ENCODE assay signal across 1 cellular context in the genomic region with DNA sequence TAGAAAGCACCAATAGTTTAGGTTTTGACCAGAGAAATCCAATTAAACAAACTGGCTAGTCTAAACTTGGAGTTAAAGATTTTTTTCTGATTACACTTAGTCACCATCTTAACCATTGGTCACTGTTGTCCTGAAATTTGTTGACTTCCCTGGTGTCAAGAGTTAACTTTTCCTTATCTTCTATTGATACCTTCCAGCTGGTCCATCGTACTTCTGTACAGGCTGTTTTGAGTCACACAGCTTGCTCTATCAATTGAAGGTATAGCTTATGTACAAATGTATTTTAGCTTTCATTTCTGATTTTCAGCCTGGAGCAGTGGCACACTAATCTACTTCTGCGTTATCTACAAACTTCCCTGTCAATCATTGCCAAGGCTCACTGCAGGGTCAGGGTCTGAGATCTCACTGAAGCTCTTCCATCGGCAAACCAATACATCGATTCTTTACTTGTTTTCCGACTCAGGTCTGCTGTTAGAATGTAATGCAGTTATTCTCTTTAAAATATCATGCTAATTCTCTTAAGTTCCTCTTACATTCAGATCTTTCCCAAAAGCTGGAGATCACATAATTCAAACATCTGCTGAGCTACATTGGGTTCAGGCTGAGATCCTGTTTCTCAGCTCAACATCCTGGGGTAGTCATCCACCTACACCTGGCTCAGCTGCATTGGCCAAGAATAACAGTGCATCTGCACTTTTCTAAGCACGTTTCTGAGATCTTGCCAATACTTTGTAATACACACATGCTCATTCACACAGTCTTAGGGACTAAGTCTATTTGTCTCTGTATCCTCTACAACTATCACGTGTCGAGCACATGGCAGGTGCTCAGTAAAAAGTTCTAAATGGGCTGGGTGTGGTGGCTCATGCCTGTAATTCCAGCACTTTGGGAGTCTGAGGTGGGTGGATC.
TF ChIP-seq lines count a peak whose summit lies in the region.

No MANE protein-coding gene starts in this region.

TF ChIP-seq in HepG2, 621 proteins besides CTCF, POLR2A, EP300 and RAD21 (continued from another document and continues in another):
- TF ChIP-seq, protein P1, sequence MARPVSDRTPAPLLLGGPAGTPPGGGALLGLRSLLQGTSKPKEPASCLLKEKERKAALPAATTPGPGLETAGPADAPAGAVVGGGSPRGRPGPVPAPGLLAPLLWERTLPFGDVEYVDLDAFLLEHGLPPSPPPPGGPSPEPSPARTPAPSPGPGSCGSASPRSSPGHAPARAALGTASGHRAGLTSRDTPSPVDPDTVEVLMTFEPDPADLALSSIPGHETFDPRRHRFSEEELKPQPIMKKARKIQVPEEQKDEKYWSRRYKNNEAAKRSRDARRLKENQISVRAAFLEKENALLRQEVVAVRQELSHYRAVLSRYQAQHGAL (CRISPR knock-in tag; IDR thresholded peaks at IDR 0.05; ENCODE audit: not compliant biosample characterization), result no peak
- no peak for TF ChIP-seq ZNF34 (CRISPR knock-in tag; IDR thresholded peaks at IDR 0.05; ENCODE audit: borderline replicate concordance)
- TF ChIP-seq ZBTB3 (CRISPR knock-in tag; IDR thresholded peaks at IDR 0.05; ENCODE audit: borderline replicate concordance, low read depth), result no peak
- TF ChIP-seq, protein P2, sequence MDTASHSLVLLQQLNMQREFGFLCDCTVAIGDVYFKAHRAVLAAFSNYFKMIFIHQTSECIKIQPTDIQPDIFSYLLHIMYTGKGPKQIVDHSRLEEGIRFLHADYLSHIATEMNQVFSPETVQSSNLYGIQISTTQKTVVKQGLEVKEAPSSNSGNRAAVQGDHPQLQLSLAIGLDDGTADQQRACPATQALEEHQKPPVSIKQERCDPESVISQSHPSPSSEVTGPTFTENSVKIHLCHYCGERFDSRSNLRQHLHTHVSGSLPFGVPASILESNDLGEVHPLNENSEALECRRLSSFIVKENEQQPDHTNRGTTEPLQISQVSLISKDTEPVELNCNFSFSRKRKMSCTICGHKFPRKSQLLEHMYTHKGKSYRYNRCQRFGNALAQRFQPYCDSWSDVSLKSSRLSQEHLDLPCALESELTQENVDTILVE (CRISPR knock-in tag; IDR thresholded peaks at IDR 0.05), result no peak
- no peak for TF ChIP-seq NR2F1 (CRISPR knock-in tag; IDR thresholded peaks at IDR 0.05)
- TF ChIP-seq SYNCRIP (IDR thresholded peaks at IDR 0.05; ENCODE audit: insufficient read depth, low read depth, low read length), result no peak
- TF ChIP-seq MIXL1 (CRISPR knock-in tag; IDR thresholded peaks at IDR 0.05), result peak; percentile 69
- no peak for TF ChIP-seq ZNF678 (CRISPR knock-in tag; IDR thresholded peaks at IDR 0.05)
- no peak for TF ChIP-seq ZZZ3 (CRISPR knock-in tag; IDR thresholded peaks at IDR 0.05; ENCODE audit: borderline replicate concordance)
- TF ChIP-seq ZNF674 (CRISPR knock-in tag; IDR thresholded peaks at IDR 0.05; ENCODE audit: low read depth), result no peak
- TF ChIP-seq, protein P3, sequence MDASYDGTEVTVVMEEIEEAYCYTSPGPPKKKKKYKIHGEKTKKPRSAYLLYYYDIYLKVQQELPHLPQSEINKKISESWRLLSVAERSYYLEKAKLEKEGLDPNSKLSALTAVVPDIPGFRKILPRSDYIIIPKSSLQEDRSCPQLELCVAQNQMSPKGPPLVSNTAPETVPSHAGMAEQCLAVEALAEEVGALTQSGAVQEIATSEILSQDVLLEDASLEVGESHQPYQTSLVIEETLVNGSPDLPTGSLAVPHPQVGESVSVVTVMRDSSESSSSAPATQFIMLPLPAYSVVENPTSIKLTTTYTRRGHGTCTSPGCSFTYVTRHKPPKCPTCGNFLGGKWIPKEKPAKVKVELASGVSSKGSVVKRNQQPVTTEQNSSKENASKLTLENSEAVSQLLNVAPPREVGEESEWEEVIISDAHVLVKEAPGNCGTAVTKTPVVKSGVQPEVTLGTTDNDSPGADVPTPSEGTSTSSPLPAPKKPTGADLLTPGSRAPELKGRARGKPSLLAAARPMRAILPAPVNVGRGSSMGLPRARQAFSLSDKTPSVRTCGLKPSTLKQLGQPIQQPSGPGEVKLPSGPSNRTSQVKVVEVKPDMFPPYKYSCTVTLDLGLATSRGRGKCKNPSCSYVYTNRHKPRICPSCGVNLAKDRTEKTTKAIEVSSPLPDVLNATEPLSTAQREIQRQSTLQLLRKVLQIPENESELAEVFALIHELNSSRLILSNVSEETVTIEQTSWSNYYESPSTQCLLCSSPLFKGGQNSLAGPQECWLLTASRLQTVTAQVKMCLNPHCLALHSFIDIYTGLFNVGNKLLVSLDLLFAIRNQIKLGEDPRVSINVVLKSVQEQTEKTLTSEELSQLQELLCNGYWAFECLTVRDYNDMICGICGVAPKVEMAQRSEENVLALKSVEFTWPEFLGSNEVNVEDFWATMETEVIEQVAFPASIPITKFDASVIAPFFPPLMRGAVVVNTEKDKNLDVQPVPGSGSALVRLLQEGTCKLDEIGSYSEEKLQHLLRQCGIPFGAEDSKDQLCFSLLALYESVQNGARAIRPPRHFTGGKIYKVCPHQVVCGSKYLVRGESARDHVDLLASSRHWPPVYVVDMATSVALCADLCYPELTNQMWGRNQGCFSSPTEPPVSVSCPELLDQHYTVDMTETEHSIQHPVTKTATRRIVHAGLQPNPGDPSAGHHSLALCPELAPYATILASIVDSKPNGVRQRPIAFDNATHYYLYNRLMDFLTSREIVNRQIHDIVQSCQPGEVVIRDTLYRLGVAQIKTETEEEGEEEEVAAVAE (CRISPR knock-in tag; IDR thresholded peaks at IDR 0.05; ENCODE audit: borderline replicate concordance), result no peak
- TF ChIP-seq, protein P4, sequence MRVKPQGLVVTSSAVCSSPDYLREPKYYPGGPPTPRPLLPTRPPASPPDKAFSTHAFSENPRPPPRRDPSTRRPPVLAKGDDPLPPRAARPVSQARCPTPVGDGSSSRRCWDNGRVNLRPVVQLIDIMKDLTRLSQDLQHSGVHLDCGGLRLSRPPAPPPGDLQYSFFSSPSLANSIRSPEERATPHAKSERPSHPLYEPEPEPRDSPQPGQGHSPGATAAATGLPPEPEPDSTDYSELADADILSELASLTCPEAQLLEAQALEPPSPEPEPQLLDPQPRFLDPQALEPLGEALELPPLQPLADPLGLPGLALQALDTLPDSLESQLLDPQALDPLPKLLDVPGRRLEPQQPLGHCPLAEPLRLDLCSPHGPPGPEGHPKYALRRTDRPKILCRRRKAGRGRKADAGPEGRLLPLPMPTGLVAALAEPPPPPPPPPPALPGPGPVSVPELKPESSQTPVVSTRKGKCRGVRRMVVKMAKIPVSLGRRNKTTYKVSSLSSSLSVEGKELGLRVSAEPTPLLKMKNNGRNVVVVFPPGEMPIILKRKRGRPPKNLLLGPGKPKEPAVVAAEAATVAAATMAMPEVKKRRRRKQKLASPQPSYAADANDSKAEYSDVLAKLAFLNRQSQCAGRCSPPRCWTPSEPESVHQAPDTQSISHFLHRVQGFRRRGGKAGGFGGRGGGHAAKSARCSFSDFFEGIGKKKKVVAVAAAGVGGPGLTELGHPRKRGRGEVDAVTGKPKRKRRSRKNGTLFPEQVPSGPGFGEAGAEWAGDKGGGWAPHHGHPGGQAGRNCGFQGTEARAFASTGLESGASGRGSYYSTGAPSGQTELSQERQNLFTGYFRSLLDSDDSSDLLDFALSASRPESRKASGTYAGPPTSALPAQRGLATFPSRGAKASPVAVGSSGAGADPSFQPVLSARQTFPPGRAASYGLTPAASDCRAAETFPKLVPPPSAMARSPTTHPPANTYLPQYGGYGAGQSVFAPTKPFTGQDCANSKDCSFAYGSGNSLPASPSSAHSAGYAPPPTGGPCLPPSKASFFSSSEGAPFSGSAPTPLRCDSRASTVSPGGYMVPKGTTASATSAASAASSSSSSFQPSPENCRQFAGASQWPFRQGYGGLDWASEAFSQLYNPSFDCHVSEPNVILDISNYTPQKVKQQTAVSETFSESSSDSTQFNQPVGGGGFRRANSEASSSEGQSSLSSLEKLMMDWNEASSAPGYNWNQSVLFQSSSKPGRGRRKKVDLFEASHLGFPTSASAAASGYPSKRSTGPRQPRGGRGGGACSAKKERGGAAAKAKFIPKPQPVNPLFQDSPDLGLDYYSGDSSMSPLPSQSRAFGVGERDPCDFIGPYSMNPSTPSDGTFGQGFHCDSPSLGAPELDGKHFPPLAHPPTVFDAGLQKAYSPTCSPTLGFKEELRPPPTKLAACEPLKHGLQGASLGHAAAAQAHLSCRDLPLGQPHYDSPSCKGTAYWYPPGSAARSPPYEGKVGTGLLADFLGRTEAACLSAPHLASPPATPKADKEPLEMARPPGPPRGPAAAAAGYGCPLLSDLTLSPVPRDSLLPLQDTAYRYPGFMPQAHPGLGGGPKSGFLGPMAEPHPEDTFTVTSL (CRISPR knock-in tag; IDR thresholded peaks at IDR 0.05; ENCODE audit: borderline replicate concordance), result no peak
- TF ChIP-seq, protein P5, sequence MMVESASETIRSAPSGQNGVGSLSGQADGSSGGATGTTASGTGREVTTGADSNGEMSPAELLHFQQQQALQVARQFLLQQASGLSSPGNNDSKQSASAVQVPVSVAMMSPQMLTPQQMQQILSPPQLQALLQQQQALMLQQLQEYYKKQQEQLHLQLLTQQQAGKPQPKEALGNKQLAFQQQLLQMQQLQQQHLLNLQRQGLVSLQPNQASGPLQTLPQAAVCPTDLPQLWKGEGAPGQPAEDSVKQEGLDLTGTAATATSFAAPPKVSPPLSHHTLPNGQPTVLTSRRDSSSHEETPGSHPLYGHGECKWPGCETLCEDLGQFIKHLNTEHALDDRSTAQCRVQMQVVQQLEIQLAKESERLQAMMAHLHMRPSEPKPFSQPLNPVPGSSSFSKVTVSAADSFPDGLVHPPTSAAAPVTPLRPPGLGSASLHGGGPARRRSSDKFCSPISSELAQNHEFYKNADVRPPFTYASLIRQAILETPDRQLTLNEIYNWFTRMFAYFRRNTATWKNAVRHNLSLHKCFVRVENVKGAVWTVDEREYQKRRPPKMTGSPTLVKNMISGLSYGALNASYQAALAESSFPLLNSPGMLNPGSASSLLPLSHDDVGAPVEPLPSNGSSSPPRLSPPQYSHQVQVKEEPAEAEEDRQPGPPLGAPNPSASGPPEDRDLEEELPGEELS (CRISPR knock-in tag; IDR thresholded peaks at IDR 0.05), result peak; percentile 54; the same call in 1 of the 2 replicates
- no peak for TF ChIP-seq ZNF878 (CRISPR knock-in tag; IDR thresholded peaks at IDR 0.05)
- TF ChIP-seq POGZ (CRISPR knock-in tag; IDR thresholded peaks at IDR 0.05), result no peak
- TF ChIP-seq TOPORS (CRISPR knock-in tag; IDR thresholded peaks at IDR 0.05), result no peak
- TF ChIP-seq PITX1 (CRISPR knock-in tag; IDR thresholded peaks at IDR 0.05), result no peak
- TF ChIP-seq GATA4 (IDR thresholded peaks at IDR 0.05; ENCODE audit: borderline replicate concordance, low read depth), result no peak; the same call in 1 of the 2 replicates
- 0 out of 2 replicates have a peak, but pooled peaks have one; percentile 28 for TF ChIP-seq ZNF607 (CRISPR knock-in tag; IDR thresholded peaks at IDR 0.05; ENCODE audit: borderline replicate concordance)
- TF ChIP-seq, protein P6, sequence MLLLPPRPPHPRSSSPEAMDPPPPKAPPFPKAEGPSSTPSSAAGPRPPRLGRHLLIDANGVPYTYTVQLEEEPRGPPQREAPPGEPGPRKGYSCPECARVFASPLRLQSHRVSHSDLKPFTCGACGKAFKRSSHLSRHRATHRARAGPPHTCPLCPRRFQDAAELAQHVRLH (CRISPR knock-in tag; IDR thresholded peaks at IDR 0.05; ENCODE audit: borderline replicate concordance, low read depth), result no peak
- TF ChIP-seq, protein P7, sequence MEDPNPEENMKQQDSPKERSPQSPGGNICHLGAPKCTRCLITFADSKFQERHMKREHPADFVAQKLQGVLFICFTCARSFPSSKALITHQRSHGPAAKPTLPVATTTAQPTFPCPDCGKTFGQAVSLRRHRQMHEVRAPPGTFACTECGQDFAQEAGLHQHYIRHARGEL (CRISPR knock-in tag; IDR thresholded peaks at IDR 0.05), result no peak
- TF ChIP-seq, protein P8, sequence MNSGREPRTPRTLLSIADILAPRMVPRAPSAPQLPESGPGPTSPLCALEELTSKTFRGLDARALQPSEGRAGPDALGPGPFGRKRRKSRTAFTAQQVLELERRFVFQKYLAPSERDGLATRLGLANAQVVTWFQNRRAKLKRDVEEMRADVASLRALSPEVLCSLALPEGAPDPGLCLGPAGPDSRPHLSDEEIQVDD (CRISPR knock-in tag; IDR thresholded peaks at IDR 0.05; ENCODE audit: borderline replicate concordance), result no peak
- TF ChIP-seq ARNT (IDR thresholded peaks at IDR 0.05), result no peak
- TF ChIP-seq, protein P9, sequence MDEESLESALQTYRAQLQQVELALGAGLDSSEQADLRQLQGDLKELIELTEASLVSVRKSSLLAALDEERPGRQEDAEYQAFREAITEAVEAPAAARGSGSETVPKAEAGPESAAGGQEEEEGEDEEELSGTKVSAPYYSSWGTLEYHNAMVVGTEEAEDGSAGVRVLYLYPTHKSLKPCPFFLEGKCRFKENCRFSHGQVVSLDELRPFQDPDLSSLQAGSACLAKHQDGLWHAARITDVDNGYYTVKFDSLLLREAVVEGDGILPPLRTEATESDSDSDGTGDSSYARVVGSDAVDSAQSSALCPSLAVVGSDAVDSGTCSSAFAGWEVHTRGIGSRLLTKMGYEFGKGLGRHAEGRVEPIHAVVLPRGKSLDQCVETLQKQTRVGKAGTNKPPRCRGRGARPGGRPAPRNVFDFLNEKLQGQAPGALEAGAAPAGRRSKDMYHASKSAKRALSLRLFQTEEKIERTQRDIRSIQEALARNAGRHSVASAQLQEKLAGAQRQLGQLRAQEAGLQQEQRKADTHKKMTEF (CRISPR knock-in tag; IDR thresholded peaks at IDR 0.05), result peak; percentile 41; the same call in 1 of the 2 replicates
- TF ChIP-seq U2AF1 (optimal IDR thresholded peaks at IDR 0.05; ENCODE audit: low read depth, low read length), result no peak
- peak; percentile 49 for TF ChIP-seq FOXA3 (CRISPR knock-in tag; IDR thresholded peaks at IDR 0.05)
- TF ChIP-seq KMT2A (CRISPR knock-in tag; IDR thresholded peaks at IDR 0.05), result no peak
- no peak for TF ChIP-seq CCDC6 (CRISPR knock-in tag; IDR thresholded peaks at IDR 0.05)
- no peak for TF ChIP-seq ZSCAN20 (CRISPR knock-in tag; IDR thresholded peaks at IDR 0.05; ENCODE audit: borderline replicate concordance)
- TF ChIP-seq TEAD3 (CRISPR knock-in tag; optimal IDR thresholded peaks at IDR 0.05; ENCODE audit: borderline replicate concordance), result no peak
- no peak for TF ChIP-seq ZNF251 (CRISPR knock-in tag; IDR thresholded peaks at IDR 0.05)
- TF ChIP-seq, protein P10, sequence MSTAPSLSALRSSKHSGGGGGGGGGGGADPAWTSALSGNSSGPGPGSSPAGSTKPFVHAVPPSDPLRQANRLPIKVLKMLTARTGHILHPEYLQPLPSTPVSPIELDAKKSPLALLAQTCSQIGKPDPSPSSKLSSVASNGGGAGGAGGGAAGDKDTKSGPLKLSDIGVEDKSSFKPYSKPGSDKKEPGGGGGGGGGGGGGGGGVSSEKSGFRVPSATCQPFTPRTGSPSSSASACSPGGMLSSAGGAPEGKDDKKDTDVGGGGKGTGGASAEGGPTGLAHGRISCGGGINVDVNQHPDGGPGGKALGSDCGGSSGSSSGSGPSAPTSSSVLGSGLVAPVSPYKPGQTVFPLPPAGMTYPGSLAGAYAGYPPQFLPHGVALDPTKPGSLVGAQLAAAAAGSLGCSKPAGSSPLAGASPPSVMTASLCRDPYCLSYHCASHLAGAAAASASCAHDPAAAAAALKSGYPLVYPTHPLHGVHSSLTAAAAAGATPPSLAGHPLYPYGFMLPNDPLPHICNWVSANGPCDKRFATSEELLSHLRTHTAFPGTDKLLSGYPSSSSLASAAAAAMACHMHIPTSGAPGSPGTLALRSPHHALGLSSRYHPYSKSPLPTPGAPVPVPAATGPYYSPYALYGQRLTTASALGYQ (CRISPR knock-in tag; IDR thresholded peaks at IDR 0.05), result no peak
- TF ChIP-seq, protein P11, sequence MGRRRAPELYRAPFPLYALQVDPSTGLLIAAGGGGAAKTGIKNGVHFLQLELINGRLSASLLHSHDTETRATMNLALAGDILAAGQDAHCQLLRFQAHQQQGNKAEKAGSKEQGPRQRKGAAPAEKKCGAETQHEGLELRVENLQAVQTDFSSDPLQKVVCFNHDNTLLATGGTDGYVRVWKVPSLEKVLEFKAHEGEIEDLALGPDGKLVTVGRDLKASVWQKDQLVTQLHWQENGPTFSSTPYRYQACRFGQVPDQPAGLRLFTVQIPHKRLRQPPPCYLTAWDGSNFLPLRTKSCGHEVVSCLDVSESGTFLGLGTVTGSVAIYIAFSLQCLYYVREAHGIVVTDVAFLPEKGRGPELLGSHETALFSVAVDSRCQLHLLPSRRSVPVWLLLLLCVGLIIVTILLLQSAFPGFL (CRISPR knock-in tag; IDR thresholded peaks at IDR 0.05), result no peak
- no peak for TF ChIP-seq DNMT3B (CRISPR knock-in tag; conservative IDR thresholded peaks at IDR 0.05)
- no peak for TF ChIP-seq ISL2 (CRISPR knock-in tag; IDR thresholded peaks at IDR 0.05)
